Comparison of ENCODE assay signal across 24 cellular contexts in the genomic region with DNA sequence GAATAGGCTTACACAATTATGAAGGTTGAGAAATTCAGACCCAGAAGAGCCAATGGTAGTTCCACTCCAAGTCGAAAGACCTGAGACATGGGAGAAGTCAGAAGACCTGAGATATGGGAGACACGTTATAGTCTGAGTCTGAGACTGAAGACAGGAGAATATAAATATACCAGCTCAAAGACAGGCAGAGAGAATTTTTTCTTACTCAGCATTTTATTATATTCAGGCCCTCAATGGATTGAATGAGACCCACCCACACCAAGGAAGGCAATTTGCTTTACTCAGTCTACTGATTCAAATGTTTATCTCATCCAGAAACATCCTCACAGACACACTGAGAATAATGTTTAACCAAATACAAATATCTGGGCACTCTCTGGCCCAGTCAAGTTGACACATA.
A peak's percentile ranks its signal among the peaks of the same experiment; 100 is the strongest.
DNase-seq lines count a peak whose midpoint lies in the region; ATAC-seq, FAIRE-seq and TF ChIP-seq lines count a peak whose summit lies in the region.
"Had no signal": no experiment of that assay in that cellular context is flagged by ENCODE, and none has a peak within 500 bp of the region (broad histone marks: within the 10 kb centered on the region; RNA-seq: fewer than 3 reads in every experiment).

No MANE protein-coding gene starts in this region.

- POLR2A ChIA-PET in HepG2 (lab: Yijun Ruan, JAX), result no interaction called here
- POLR2A ChIA-PET in K562 (lab: Yijun Ruan, JAX), result no interaction called here

- H3K4me3 ChIP-seq in HepG2 (replicated peaks in 1 of 3; ENCODE audit: insufficient read depth in 1 of 3, low read depth in 2 of 3, low read length in 3 of 3) (no peak overlapping the region), right lobe of liver (no peak overlapping the region), K562 (no peak overlapping the region)
- H3K4me3 ChIP-seq: BLaER1, GM12878 had no signal

- BruUV-seq in HepG2 (replicated peaks; lab: Mats Ljungman, UMichigan) (no TSS peak), K562 (replicated peaks; lab: Mats Ljungman, UMichigan) (no TSS peak)

- FAIRE-seq in HepG2 (lab: Jason Lieb, UNC) (no peak), K562 (lab: Jason Lieb, UNC) (no peak)
- FAIRE-seq: GM12878, GM12892, GM18507 had no signal

- intact Hi-C loops in HepG2 (cut with micrococcal nuclease; ENCODE audit: unreplicated experiment), result no loop called here
- intact Hi-C loops in right lobe of liver (cut with DNase I), result no loop called here
- intact Hi-C loops in K562 (cut with micrococcal nuclease), result no loop called here

- H3K79me2 ChIP-seq in HepG2 (ENCODE audit: insufficient read depth, low read length), result no peaks in the 10 kb centered on the region
- H3K79me2 ChIP-seq in K562 (ENCODE audit: control insufficient read depth, insufficient read depth, low read length), result no peaks in the 10 kb centered on the region

- TF ChIP-seq POLR2A in HepG2 (IDR thresholded peaks at IDR 0.05; ENCODE audit: insufficient read depth in 1 of 2, low read depth in 2 of 2, low read length in 2 of 2) (no peak), right lobe of liver (IDR thresholded peaks at IDR 0.05) (no peak), K562 (conservative IDR thresholded peaks at IDR 0.05) (no peak)

- H3K4me1 ChIP-seq in HepG2 (ENCODE audit: insufficient read depth, low read length), result no peaks in the 10 kb centered on the region
- no peaks in the 10 kb centered on the region for H3K4me1 ChIP-seq in right lobe of liver
- no peaks in the 10 kb centered on the region for H3K4me1 ChIP-seq in K562 (replicated peaks in 1 of 2; ENCODE audit: control insufficient read depth in 2 of 2, insufficient read depth in 2 of 2, low read length in 2 of 2)
- H3K4me1 ChIP-seq: BE2C, BLaER1 had no signal

- TF ChIP-seq RAD21 in HepG2 (CRISPR knock-in tag; IDR thresholded peaks at IDR 0.05) (no peak), K562 (CRISPR knock-in tag; conservative IDR thresholded peaks at IDR 0.05 in 1 of 2, IDR thresholded peaks at IDR 0.05 in 1 of 2) (no peak)

- ATAC-seq in HepG2 (no peak), right lobe of liver (no peak), K562 (no peak), GM19467 (IDR thresholded peaks at IDR 0.05; ENCODE audit: unreplicated experiment) (no peak)
- ATAC-seq: GM12878 had no signal

- 3% methylated on average over 2 of the region's 2 CpGs for WGBS in HepG2 (ENCODE audit: low lambda C conversion rate)
- 96% methylated on average over 2 of the region's 2 CpGs for WGBS in right lobe of liver (ENCODE audit: insufficient coverage, low coverage, low lambda C conversion rate, missing lambda C conversion rate)
- WGBS in K562 (ENCODE audit: insufficient coverage, low coverage, missing lambda C conversion rate), result 0% methylated on average over 2 of the region's 2 CpGs

- H3K36me3 ChIP-seq in HepG2 (replicated peaks in 1 of 2; ENCODE audit: control insufficient read depth in 1 of 2, insufficient read depth in 2 of 2, low read length in 2 of 2) (no peaks in the 10 kb centered on the region), right lobe of liver (no peaks in the 10 kb centered on the region), K562 (ENCODE audit: control insufficient read depth, insufficient read depth, low read length) (no peaks in the 10 kb centered on the region)
- H3K36me3 ChIP-seq: BE2C, BLaER1 had no signal

- in situ Hi-C loops in HepG2 (cut with HindIII; ENCODE audit: extremely low pct_ligation_motif_present, low pct_unique_long_range_greater_than_20kb), result no loop called here
- in situ Hi-C loops in K562 (cut with MboI), result no loop called here

- H2AFZ ChIP-seq in HepG2 (ENCODE audit: low read length) (no peak overlapping the region), K562 (ENCODE audit: low read depth, low read length) (no peak overlapping the region)

- H3K9me3 ChIP-seq in HepG2 (ENCODE audit: low read length) (peaks cover 84% of the 10 kb centered on the region), right lobe of liver (no peaks in the 10 kb centered on the region), K562 (replicated peaks; ENCODE audit: control insufficient read depth, insufficient read depth, low read depth, low read length) (no peaks in the 10 kb centered on the region; the same call in 1 of the 2 replicates)

- CTCF ChIA-PET in HepG2 (lab: Yijun Ruan, JAX; ENCODE audit: low intra/inter-chr PET ratio, low total read pairs) (no interaction called here), K562 (lab: Yijun Ruan, JAX; ENCODE audit: low intra/inter-chr PET ratio) (no interaction called here)

- H3K9ac ChIP-seq in HepG2 (ENCODE audit: insufficient read depth, low read depth, low read length) (no peak overlapping the region), K562 (ENCODE audit: insufficient read depth in 1 of 2, low read depth in 2 of 2, low read length in 2 of 2) (no peak overlapping the region)
- H3K9ac ChIP-seq: BLaER1 had no signal

- no peak for TF ChIP-seq EP300 in HepG2 (IDR thresholded peaks at IDR 0.05; ENCODE audit: low read depth in 2 of 2, low read length in 2 of 2)
- TF ChIP-seq EP300 in HepG2 (CRISPR knock-in tag; IDR thresholded peaks at IDR 0.05; ENCODE audit: borderline replicate concordance), result no peak
- TF ChIP-seq EP300 in K562 (IDR thresholded peaks at IDR 0.05; ENCODE audit: low read length), result no peak

- H3K27ac ChIP-seq in HepG2 (ENCODE audit: extremely low read length, insufficient read depth, low read length) (no peak overlapping the region), right lobe of liver (no peak overlapping the region), K562 (ENCODE audit: extremely low read depth, low read depth, low read length) (no peak overlapping the region)
- H3K27ac ChIP-seq: 22Rv1, BLaER1 had no signal

- no peaks in the 10 kb centered on the region for H3K9me1 ChIP-seq in K562 (ENCODE audit: control insufficient read depth, insufficient read depth, low read length)

- H3K4me2 ChIP-seq in HepG2 (ENCODE audit: low read depth, low read length), result no peak overlapping the region
- H3K4me2 ChIP-seq in K562 (ENCODE audit: insufficient read depth, low read length), result no peak overlapping the region
- H3K4me2 ChIP-seq: BLaER1 had no signal

- no peak for TF ChIP-seq CTCF in HepG2 (CRISPR knock-in tag; IDR thresholded peaks at IDR 0.05)
- no peak for TF ChIP-seq CTCF in right lobe of liver (IDR thresholded peaks at IDR 0.05)
- no peak for TF ChIP-seq CTCF in K562 (IDR thresholded peaks at IDR 0.05 in 2 of 3, conservative IDR thresholded peaks at IDR 0.05 in 1 of 3; ENCODE audit: insufficient read depth in 2 of 3, low read depth in 1 of 3, low read length in 3 of 3)

- DNase-seq in HepG2 (ENCODE audit: low spot score) (no peak), right lobe of liver (no peak), K562 (ENCODE audit: extremely low read depth in 1 of 4, low spot score in 3 of 4) (no peak), superior temporal gyrus (ENCODE audit: extremely low spot score) (no peak)
- DNase-seq: ACHN; BE2C; C1 segment of cervical spinal cord; CD4-positive, alpha-beta memory T cell; CD4-positive, CD25-positive, alpha-beta regulatory T cell; CD8-positive, alpha-beta memory T cell; COR-L47; DMS 273 treated with DMSO at 0.1 percent for 48 hours; DMS153; DMS53; DMS79; DND-41; EL; GDM1 had no signal

- H3K27me3 ChIP-seq in HepG2 (ENCODE audit: control insufficient read depth in 1 of 2, insufficient read depth in 2 of 2, low read length in 2 of 2), result no peaks in the 10 kb centered on the region
- no peaks in the 10 kb centered on the region for H3K27me3 ChIP-seq in right lobe of liver
- no peaks in the 10 kb centered on the region for H3K27me3 ChIP-seq in K562 (ENCODE audit: control insufficient read depth in 2 of 2, insufficient read depth in 2 of 2, low read length in 2 of 2)
- H3K27me3 ChIP-seq: BE2C, BLaER1 had no signal

- H4K20me1 ChIP-seq in HepG2 (ENCODE audit: insufficient read depth, low read length), result no peaks in the 10 kb centered on the region
- H4K20me1 ChIP-seq in K562 (replicated peaks; ENCODE audit: control insufficient read depth, insufficient read depth, low read length), result no peaks in the 10 kb centered on the region
- H4K20me1 ChIP-seq: BLaER1 had no signal

TF ChIP-seq in HepG2, 621 proteins besides CTCF, POLR2A, EP300 and RAD21:
- TF ChIP-seq MAFK (conservative IDR thresholded peaks at IDR 0.05 in 1 of 2, IDR thresholded peaks at IDR 0.05 in 1 of 2; ENCODE audit: low read length in 2 of 2) (peak; percentile 72 to 91), FOSL1 (CRISPR knock-in tag; IDR thresholded peaks at IDR 0.05; ENCODE audit: borderline replicate concordance) (no peak), MAFF (IDR thresholded peaks at IDR 0.05; ENCODE audit: low read depth, low read length) (peak; percentile 77)

TF ChIP-seq in K562, 482 proteins besides CTCF, POLR2A, EP300 and RAD21 (continues in another document):
- TF ChIP-seq, protein P1, sequence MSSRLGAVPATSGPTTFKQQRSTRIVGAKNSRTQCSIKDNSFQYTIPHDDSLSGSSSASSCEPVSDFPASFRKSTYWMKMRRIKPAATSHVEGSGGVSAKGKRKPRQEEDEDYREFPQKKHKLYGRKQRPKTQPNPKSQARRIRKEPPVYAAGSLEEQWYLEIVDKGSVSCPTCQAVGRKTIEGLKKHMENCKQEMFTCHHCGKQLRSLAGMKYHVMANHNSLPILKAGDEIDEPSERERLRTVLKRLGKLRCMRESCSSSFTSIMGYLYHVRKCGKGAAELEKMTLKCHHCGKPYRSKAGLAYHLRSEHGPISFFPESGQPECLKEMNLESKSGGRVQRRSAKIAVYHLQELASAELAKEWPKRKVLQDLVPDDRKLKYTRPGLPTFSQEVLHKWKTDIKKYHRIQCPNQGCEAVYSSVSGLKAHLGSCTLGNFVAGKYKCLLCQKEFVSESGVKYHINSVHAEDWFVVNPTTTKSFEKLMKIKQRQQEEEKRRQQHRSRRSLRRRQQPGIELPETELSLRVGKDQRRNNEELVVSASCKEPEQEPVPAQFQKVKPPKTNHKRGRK (tag; IDR thresholded peaks at IDR 0.05), result no peak
- TF ChIP-seq, protein P2, sequence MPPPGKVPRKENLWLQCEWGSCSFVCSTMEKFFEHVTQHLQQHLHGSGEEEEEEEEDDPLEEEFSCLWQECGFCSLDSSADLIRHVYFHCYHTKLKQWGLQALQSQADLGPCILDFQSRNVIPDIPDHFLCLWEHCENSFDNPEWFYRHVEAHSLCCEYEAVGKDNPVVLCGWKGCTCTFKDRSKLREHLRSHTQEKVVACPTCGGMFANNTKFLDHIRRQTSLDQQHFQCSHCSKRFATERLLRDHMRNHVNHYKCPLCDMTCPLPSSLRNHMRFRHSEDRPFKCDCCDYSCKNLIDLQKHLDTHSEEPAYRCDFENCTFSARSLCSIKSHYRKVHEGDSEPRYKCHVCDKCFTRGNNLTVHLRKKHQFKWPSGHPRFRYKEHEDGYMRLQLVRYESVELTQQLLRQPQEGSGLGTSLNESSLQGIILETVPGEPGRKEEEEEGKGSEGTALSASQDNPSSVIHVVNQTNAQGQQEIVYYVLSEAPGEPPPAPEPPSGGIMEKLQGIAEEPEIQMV (tag; conservative IDR thresholded peaks at IDR 0.05; ENCODE audit: low read depth), result no peak
- TF ChIP-seq SAP30 (IDR thresholded peaks at IDR 0.05; ENCODE audit: borderline replicate concordance, insufficient read depth, low read depth, low read length, poor library complexity, severe bottlenecking) (no peak), BRD9 (IDR thresholded peaks at IDR 0.05; ENCODE audit: low read depth, partially characterized antibody) (no peak), U2AF2 (optimal IDR thresholded peaks at IDR 0.05; ENCODE audit: low read depth, low read length) (no peak), NEUROD1 (IDR thresholded peaks at IDR 0.05; ENCODE audit: borderline replicate concordance, low read depth, low read length, partially characterized antibody) (no peak)
